Comparison of ENCODE assay signal across 18 cellular contexts in genomic region chr11:87219266-87219665, GRCh38.
A peak's percentile ranks its signal among the peaks of the same experiment; 100 is the strongest.
DNase-seq lines count a peak whose midpoint lies in the region; ATAC-seq, FAIRE-seq and TF ChIP-seq lines count a peak whose summit lies in the region.
"Had no signal": no experiment of that assay in that cellular context is flagged by ENCODE, and none has a peak within 500 bp of the region (broad histone marks: within the 10 kb centered on the region; RNA-seq: fewer than 3 reads in every experiment).

No MANE protein-coding gene starts in this region.

- peaks cover 0 to 1% (median 0%) of the 10 kb centered on the region in 3 donors for H3K27me3 Mint-ChIP-seq in immature natural killer cell (ENCODE audit: low read depth in 3 of 3)
- no peaks in the 10 kb centered on the region for H3K27me3 Mint-ChIP-seq in T-helper 2 cell treated with Interferon-gamma antibody and Interleukin-4, amounts not matched to agents 5 μg/mL and 100 μg/mL, for 36 hours (ENCODE audit: low read depth)
- H3K27me3 Mint-ChIP-seq: activated naive CD4-positive, alpha-beta T cell treated with anti-CD3 and anti-CD28 coated beads, Interleukin-2, amount 10 ng/mL, durations not matched to agents 7 days and 5 days had no signal

- DNase-seq in D721Med (ENCODE audit: insufficient read length, low spot score) (no peak), immature natural killer cell (peak; percentile 41 to 55 (median 54)), NCI-H446 treated with DMSO at 0.1 percent for 48 hours (lab: John Stamatoyannopoulos, UW) (no peak)
- peak; percentile 0 for DNase-seq in Jurkat, Clone E6-1 (ENCODE audit: low read depth, low spot score)
- DNase-seq in T-helper 2 cell treated with Interferon-gamma antibody and Interleukin-4, amounts not matched to agents 5 μg/mL and 100 μg/mL, for 36 hours (ENCODE audit: low spot score): no peak
- DNase-seq in NK-92 treated with Interleukin-12 subunit alpha and Interleukin-12 subunit beta, amount 100 ng/mL, for 24 hours (lab: John Stamatoyannopoulos, UW): no peak
- DNase-seq: activated naive CD4-positive, alpha-beta T cell treated with anti-CD3 and anti-CD28 coated beads, Interleukin-2, amount 10 ng/mL, durations not matched to agents 7 days and 5 days; gastrocnemius medialis; KG1; NCI-H1417; NCI-H226; ovary; small intestine had no signal

- TF ChIP-seq CTCF in D721Med (IDR thresholded peaks at IDR 0.05; ENCODE audit: insufficient read depth, missing control alignments): no peak

- peak; percentile 16 for FAIRE-seq in D721Med (lab: Jason Lieb, UNC)
- FAIRE-seq: bronchial epithelial cell, islet of Langerhans, small intestine had no signal

- peak overlapping the region in 3 of 5 donors; percentile 22 to 57 (median 34) for H3K4me3 Mint-ChIP-seq in immature natural killer cell
- no peak overlapping the region for H3K4me3 Mint-ChIP-seq in T-helper 2 cell treated with Interferon-gamma antibody and Interleukin-4, amounts not matched to agents 5 μg/mL and 100 μg/mL, for 36 hours
- H3K4me3 Mint-ChIP-seq: activated naive CD4-positive, alpha-beta T cell treated with anti-CD3 and anti-CD28 coated beads, Interleukin-2, amount 10 ng/mL, durations not matched to agents 7 days and 5 days had no signal

- no peak overlapping the region for H3K4me3 ChIP-seq in Jurkat, Clone E6-1 (ENCODE audit: low read length)
- H3K4me3 ChIP-seq: gastrocnemius medialis, ovary, SK-N-MC had no signal

- H3K4me1 Mint-ChIP-seq in immature natural killer cell: peaks cover 11 to 27% of the 10 kb centered on the region in 2 donors
- peaks cover 5% of the 10 kb centered on the region for H3K4me1 Mint-ChIP-seq in T-helper 2 cell treated with Interferon-gamma antibody and Interleukin-4, amounts not matched to agents 5 μg/mL and 100 μg/mL, for 36 hours (ENCODE audit: low read depth)
- H3K4me1 Mint-ChIP-seq: activated naive CD4-positive, alpha-beta T cell treated with anti-CD3 and anti-CD28 coated beads, Interleukin-2, amount 10 ng/mL, durations not matched to agents 7 days and 5 days had no signal

- H3K9me3 Mint-ChIP-seq in immature natural killer cell: no peaks in the 10 kb centered on the region
- H3K9me3 Mint-ChIP-seq in T-helper 2 cell treated with Interferon-gamma antibody and Interleukin-4, amounts not matched to agents 5 μg/mL and 100 μg/mL, for 36 hours: no peaks in the 10 kb centered on the region

- H3K36me3 Mint-ChIP-seq in immature natural killer cell: no peaks in the 10 kb centered on the region
- H3K36me3 Mint-ChIP-seq in T-helper 2 cell treated with Interferon-gamma antibody and Interleukin-4, amounts not matched to agents 5 μg/mL and 100 μg/mL, for 36 hours (ENCODE audit: low read depth): no peaks in the 10 kb centered on the region
- H3K36me3 Mint-ChIP-seq: activated naive CD4-positive, alpha-beta T cell treated with anti-CD3 and anti-CD28 coated beads, Interleukin-2, amount 10 ng/mL, durations not matched to agents 7 days and 5 days had no signal

- peak; percentile 67 for ATAC-seq in GM18868 (IDR thresholded peaks at IDR 0.05; ENCODE audit: unreplicated experiment)
- no peak for ATAC-seq in GM21619 (IDR thresholded peaks at IDR 0.05; ENCODE audit: unreplicated experiment)
- ATAC-seq: gastrocnemius medialis had no signal

- peak overlapping the region in 5 of 6 donors; percentile 36 to 88 (median 62) for H3K27ac Mint-ChIP-seq in immature natural killer cell
- no peak overlapping the region for H3K27ac Mint-ChIP-seq in T-helper 2 cell treated with Interferon-gamma antibody and Interleukin-4, amounts not matched to agents 5 μg/mL and 100 μg/mL, for 36 hours
- H3K27ac Mint-ChIP-seq: activated naive CD4-positive, alpha-beta T cell treated with anti-CD3 and anti-CD28 coated beads, Interleukin-2, amount 10 ng/mL, durations not matched to agents 7 days and 5 days had no signal

Comparison
In these comparisons a context has a peak if more than half of its experiments do, and no peak if none do; other contexts are left out.
1. DNase-seq: peak in Jurkat, Clone E6-1 (single experiment) and immature natural killer cell (3 of 3); none in D721Med (single experiment), T-helper 2 cell treated with Interferon-gamma antibody and Interleukin-4, amounts not matched to agents 5 μg/mL and 100 μg/mL, for 36 hours (single experiment), NK-92 treated with Interleukin-12 subunit alpha and Interleukin-12 subunit beta, amount 100 ng/mL, for 24 hours (single experiment) and NCI-H446 treated with DMSO at 0.1 percent for 48 hours (single experiment).